1 cellular context compared by ENCODE assay signal in the genomic region with DNA sequence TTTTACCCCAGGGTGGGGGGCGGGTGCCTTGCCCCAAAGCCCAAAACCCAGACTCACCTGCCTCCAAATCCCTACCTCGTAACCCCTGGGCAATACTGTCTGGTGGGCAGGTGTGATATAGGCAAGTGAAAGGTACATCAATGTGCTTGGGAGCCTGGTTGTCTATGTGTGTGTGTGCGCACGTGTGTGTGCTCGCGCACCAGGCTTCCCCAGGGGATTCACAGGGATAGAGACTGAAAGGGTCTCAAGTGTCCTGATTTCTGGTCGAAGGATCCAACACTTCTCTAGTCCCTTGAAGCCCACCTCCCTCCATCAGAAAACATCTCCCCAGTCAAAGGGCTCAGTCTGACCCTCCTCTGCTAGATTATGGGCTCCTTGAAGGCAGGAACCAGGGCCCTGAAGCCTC.
TF ChIP-seq lines count a peak whose summit lies in the region.

No MANE protein-coding gene starts in this region.

TF ChIP-seq in K562, 482 proteins besides CTCF, POLR2A, EP300 and RAD21 (continues in another document):
- no peak for TF ChIP-seq ZNF124 (CRISPR knock-in tag; IDR thresholded peaks at IDR 0.05)
- 0 out of 2 replicates have a peak, but pooled peaks have one; percentile 30 for TF ChIP-seq ZNF445 (CRISPR knock-in tag; IDR thresholded peaks at IDR 0.05; ENCODE audit: low read depth)
- TF ChIP-seq, protein P1, sequence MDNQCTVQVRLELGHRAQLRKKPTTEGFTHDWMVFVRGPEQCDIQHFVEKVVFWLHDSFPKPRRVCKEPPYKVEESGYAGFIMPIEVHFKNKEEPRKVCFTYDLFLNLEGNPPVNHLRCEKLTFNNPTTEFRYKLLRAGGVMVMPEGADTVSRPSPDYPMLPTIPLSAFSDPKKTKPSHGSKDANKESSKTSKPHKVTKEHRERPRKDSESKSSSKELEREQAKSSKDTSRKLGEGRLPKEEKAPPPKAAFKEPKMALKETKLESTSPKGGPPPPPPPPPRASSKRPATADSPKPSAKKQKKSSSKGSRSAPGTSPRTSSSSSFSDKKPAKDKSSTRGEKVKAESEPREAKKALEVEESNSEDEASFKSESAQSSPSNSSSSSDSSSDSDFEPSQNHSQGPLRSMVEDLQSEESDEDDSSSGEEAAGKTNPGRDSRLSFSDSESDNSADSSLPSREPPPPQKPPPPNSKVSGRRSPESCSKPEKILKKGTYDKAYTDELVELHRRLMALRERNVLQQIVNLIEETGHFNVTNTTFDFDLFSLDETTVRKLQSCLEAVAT (IDR thresholded peaks at IDR 0.05): 0 out of 4 replicates have a peak, but pooled peaks of 1 of the 2 experiments have one; percentile 11
- TF ChIP-seq ZNF282 (CRISPR knock-in tag; IDR thresholded peaks at IDR 0.05): no peak
- TF ChIP-seq SMAD2 (IDR thresholded peaks at IDR 0.05; ENCODE audit: low read depth, low read length): no peak
- TF ChIP-seq ZNF79 (CRISPR knock-in tag; IDR thresholded peaks at IDR 0.05; ENCODE audit: low read depth): no peak
- TF ChIP-seq ZNF140 (CRISPR knock-in tag; IDR thresholded peaks at IDR 0.05): no peak
- TF ChIP-seq, protein P2, sequence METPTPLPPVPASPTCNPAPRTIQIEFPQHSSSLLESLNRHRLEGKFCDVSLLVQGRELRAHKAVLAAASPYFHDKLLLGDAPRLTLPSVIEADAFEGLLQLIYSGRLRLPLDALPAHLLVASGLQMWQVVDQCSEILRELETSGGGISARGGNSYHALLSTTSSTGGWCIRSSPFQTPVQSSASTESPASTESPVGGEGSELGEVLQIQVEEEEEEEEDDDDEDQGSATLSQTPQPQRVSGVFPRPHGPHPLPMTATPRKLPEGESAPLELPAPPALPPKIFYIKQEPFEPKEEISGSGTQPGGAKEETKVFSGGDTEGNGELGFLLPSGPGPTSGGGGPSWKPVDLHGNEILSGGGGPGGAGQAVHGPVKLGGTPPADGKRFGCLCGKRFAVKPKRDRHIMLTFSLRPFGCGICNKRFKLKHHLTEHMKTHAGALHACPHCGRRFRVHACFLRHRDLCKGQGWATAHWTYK (CRISPR knock-in tag; IDR thresholded peaks at IDR 0.05): peak; percentile 28; the same call in 1 of the 2 replicates
- no peak for TF ChIP-seq CBFA2T2 (conservative IDR thresholded peaks at IDR 0.05)
- TF ChIP-seq ZNF707 (CRISPR knock-in tag; conservative IDR thresholded peaks at IDR 0.05): peak; percentile 39; the same call in 1 of the 2 replicates
- TF ChIP-seq STAT5B (CRISPR knock-in tag; IDR thresholded peaks at IDR 0.05): no peak
- TF ChIP-seq HIVEP1 (CRISPR knock-in tag; IDR thresholded peaks at IDR 0.05): peak; percentile 68; the same call in 1 of the 2 replicates
- 0 out of 2 replicates have a peak, but pooled peaks have one; percentile 16 for TF ChIP-seq TAF7 (tag; IDR thresholded peaks at IDR 0.05)
- TF ChIP-seq PPARD (CRISPR knock-in tag; IDR thresholded peaks at IDR 0.05): no peak
- no peak for TF ChIP-seq SAFB2 (IDR thresholded peaks at IDR 0.05; ENCODE audit: borderline replicate concordance, low read depth, low read length, severe bottlenecking)
- TF ChIP-seq, protein P3, sequence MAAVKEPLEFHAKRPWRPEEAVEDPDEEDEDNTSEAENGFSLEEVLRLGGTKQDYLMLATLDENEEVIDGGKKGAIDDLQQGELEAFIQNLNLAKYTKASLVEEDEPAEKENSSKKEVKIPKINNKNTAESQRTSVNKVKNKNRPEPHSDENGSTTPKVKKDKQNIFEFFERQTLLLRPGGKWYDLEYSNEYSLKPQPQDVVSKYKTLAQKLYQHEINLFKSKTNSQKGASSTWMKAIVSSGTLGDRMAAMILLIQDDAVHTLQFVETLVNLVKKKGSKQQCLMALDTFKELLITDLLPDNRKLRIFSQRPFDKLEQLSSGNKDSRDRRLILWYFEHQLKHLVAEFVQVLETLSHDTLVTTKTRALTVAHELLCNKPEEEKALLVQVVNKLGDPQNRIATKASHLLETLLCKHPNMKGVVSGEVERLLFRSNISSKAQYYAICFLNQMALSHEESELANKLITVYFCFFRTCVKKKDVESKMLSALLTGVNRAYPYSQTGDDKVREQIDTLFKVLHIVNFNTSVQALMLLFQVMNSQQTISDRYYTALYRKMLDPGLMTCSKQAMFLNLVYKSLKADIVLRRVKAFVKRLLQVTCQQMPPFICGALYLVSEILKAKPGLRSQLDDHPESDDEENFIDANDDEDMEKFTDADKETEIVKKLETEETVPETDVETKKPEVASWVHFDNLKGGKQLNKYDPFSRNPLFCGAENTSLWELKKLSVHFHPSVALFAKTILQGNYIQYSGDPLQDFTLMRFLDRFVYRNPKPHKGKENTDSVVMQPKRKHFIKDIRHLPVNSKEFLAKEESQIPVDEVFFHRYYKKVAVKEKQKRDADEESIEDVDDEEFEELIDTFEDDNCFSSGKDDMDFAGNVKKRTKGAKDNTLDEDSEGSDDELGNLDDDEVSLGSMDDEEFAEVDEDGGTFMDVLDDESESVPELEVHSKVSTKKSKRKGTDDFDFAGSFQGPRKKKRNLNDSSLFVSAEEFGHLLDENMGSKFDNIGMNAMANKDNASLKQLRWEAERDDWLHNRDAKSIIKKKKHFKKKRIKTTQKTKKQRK (IDR thresholded peaks at IDR 0.05; ENCODE audit: borderline replicate concordance, low read depth, low read length): no peak
- TF ChIP-seq, protein P4, sequence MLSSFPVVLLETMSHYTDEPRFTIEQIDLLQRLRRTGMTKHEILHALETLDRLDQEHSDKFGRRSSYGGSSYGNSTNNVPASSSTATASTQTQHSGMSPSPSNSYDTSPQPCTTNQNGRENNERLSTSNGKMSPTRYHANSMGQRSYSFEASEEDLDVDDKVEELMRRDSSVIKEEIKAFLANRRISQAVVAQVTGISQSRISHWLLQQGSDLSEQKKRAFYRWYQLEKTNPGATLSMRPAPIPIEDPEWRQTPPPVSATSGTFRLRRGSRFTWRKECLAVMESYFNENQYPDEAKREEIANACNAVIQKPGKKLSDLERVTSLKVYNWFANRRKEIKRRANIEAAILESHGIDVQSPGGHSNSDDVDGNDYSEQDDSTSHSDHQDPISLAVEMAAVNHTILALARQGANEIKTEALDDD (IDR thresholded peaks at IDR 0.05): no peak
- peak; percentile 0; the same call in 1 of the 2 replicates for TF ChIP-seq DMBX1 (CRISPR knock-in tag; IDR thresholded peaks at IDR 0.05; ENCODE audit: borderline replicate concordance)
- TF ChIP-seq TRIM28 (IDR thresholded peaks at IDR 0.05): peak; percentile 43; the same call in 1 of the 2 replicates
- TF ChIP-seq, protein P5, sequence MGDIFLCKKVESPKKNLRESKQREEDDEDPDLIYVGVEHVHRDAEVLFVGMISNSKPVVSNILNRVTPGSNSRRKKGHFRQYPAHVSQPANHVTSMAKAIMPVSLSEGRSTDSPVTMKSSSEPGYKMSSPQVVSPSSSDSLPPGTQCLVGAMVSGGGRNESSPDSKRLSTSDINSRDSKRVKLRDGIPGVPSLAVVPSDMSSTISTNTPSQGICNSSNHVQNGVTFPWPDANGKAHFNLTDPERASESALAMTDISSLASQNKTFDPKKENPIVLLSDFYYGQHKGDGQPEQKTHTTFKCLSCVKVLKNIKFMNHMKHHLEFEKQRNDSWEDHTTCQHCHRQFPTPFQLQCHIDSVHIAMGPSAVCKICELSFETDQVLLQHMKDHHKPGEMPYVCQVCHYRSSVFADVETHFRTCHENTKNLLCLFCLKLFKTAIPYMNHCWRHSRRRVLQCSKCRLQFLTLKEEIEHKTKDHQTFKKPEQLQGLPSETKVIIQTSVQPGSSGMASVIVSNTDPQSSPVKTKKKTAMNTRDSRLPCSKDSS (IDR thresholded peaks at IDR 0.05; ENCODE audit: low read depth, partially characterized antibody): no peak
- no peak for TF ChIP-seq NONO (IDR thresholded peaks at IDR 0.05; ENCODE audit: low read depth in 2 of 2, low read length in 1 of 2)
- peak; percentile 76 for TF ChIP-seq ZNF316 (IDR thresholded peaks at IDR 0.05)
- peak; percentile 11 for TF ChIP-seq CHD4 (IDR thresholded peaks at IDR 0.05; ENCODE audit: insufficient read depth, insufficient replicate concordance, low read depth, low read length, poor library complexity, severe bottlenecking)
- 0 out of 2 replicates have a peak, but pooled peaks have one; percentile 12 for TF ChIP-seq E2F3 (CRISPR knock-in tag; IDR thresholded peaks at IDR 0.05)
- TF ChIP-seq, protein P6, sequence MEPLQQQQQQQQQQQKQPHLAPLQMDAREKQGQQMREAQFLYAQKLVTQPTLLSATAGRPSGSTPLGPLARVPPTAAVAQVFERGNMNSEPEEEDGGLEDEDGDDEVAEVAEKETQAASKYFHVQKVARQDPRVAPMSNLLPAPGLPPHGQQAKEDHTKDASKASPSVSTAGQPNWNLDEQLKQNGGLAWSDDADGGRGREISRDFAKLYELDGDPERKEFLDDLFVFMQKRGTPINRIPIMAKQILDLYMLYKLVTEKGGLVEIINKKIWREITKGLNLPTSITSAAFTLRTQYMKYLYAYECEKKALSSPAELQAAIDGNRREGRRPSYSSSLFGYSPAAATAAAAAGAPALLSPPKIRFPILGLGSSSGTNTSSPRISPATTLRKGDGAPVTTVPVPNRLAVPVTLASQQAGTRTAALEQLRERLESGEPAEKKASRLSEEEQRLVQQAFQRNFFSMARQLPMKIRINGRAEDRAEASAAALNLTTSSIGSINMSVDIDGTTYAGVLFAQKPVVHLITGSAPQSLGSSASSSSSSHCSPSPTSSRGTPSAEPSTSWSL (CRISPR knock-in tag; IDR thresholded peaks at IDR 0.05; ENCODE audit: borderline replicate concordance): 0 out of 2 replicates have a peak, but pooled peaks have one; percentile 56
- no peak for TF ChIP-seq CBFA2T3 (IDR thresholded peaks at IDR 0.05)
- TF ChIP-seq ZNF165 (CRISPR knock-in tag; IDR thresholded peaks at IDR 0.05; ENCODE audit: borderline replicate concordance): peak; percentile 80; the same call in 1 of the 2 replicates
- no peak for TF ChIP-seq MBD2 (IDR thresholded peaks at IDR 0.05; ENCODE audit: borderline replicate concordance, low read depth)
- no peak for TF ChIP-seq HOXB6 (CRISPR knock-in tag; IDR thresholded peaks at IDR 0.05; ENCODE audit: borderline replicate concordance)
- TF ChIP-seq, protein P7, sequence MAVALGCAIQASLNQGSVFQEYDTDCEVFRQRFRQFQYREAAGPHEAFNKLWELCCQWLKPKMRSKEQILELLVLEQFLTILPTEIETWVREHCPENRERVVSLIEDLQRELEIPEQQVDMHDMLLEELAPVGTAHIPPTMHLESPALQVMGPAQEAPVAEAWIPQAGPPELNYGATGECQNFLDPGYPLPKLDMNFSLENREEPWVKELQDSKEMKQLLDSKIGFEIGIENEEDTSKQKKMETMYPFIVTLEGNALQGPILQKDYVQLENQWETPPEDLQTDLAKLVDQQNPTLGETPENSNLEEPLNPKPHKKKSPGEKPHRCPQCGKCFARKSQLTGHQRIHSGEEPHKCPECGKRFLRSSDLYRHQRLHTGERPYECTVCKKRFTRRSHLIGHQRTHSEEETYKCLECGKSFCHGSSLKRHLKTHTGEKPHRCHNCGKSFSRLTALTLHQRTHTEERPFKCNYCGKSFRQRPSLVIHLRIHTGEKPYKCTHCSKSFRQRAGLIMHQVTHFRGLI (CRISPR knock-in tag; IDR thresholded peaks at IDR 0.05): peak; percentile 51; the same call in 1 of the 2 replicates
- TF ChIP-seq, protein P8, sequence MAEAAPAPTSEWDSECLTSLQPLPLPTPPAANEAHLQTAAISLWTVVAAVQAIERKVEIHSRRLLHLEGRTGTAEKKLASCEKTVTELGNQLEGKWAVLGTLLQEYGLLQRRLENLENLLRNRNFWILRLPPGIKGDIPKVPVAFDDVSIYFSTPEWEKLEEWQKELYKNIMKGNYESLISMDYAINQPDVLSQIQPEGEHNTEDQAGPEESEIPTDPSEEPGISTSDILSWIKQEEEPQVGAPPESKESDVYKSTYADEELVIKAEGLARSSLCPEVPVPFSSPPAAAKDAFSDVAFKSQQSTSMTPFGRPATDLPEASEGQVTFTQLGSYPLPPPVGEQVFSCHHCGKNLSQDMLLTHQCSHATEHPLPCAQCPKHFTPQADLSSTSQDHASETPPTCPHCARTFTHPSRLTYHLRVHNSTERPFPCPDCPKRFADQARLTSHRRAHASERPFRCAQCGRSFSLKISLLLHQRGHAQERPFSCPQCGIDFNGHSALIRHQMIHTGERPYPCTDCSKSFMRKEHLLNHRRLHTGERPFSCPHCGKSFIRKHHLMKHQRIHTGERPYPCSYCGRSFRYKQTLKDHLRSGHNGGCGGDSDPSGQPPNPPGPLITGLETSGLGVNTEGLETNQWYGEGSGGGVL (CRISPR knock-in tag; IDR thresholded peaks at IDR 0.05): peak; percentile 49; the same call in 1 of the 2 replicates
- no peak for TF ChIP-seq CBX1 (IDR thresholded peaks at IDR 0.05; ENCODE audit: low read depth)
- TF ChIP-seq ZNF24 (IDR thresholded peaks at IDR 0.05): 0 out of 2 replicates have a peak, but pooled peaks have one; percentile 27
- no peak for TF ChIP-seq CREB1 (IDR thresholded peaks at IDR 0.05)
- TF ChIP-seq CREB1 (CRISPR knock-in tag; IDR thresholded peaks at IDR 0.05): no peak
- TF ChIP-seq, protein P9, sequence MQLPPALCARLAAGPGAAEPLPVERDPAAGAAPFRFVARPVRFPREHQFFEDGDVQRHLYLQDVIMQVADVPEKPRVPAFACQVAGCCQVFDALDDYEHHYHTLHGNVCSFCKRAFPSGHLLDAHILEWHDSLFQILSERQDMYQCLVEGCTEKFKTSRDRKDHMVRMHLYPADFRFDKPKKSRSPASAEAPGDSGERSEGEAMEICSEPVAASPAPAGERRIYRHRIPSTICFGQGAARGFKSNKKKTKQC (CRISPR knock-in tag; IDR thresholded peaks at IDR 0.05): no peak
- TF ChIP-seq, protein P10, sequence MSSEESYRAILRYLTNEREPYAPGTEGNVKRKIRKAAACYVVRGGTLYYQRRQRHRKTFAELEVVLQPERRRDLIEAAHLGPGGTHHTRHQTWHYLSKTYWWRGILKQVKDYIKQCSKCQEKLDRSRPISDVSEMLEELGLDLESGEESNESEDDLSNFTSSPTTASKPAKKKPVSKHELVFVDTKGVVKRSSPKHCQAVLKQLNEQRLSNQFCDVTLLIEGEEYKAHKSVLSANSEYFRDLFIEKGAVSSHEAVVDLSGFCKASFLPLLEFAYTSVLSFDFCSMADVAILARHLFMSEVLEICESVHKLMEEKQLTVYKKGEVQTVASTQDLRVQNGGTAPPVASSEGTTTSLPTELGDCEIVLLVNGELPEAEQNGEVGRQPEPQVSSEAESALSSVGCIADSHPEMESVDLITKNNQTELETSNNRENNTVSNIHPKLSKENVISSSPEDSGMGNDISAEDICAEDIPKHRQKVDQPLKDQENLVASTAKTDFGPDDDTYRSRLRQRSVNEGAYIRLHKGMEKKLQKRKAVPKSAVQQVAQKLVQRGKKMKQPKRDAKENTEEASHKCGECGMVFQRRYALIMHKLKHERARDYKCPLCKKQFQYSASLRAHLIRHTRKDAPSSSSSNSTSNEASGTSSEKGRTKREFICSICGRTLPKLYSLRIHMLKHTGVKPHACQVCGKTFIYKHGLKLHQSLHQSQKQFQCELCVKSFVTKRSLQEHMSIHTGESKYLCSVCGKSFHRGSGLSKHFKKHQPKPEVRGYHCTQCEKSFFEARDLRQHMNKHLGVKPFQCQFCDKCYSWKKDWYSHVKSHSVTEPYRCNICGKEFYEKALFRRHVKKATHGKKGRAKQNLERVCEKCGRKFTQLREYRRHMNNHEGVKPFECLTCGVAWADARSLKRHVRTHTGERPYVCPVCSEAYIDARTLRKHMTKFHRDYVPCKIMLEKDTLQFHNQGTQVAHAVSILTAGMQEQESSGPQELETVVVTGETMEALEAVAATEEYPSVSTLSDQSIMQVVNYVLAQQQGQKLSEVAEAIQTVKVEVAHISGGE (CRISPR knock-in tag; IDR thresholded peaks at IDR 0.05): no peak
- TF ChIP-seq NR2C1 (IDR thresholded peaks at IDR 0.05): no peak
- no peak for TF ChIP-seq NR2C1 (tag; IDR thresholded peaks at IDR 0.05)
- TF ChIP-seq DIDO1 (tag; IDR thresholded peaks at IDR 0.05; ENCODE audit: low read depth): no peak
